ENCODE assay signal across 12 cellular contexts in genomic region chr7:8443871-8444756, GRCh38. TPM values are rescaled to one million over a fixed set of nuclear protein-coding genes. Genes with fewer than 3 reads are reported as not detected.
DNase-seq lines count a peak whose midpoint lies in the region; ATAC-seq and TF ChIP-seq lines count a peak whose summit lies in the region.
"Had no signal": no experiment of that assay in that cellular context is flagged by ENCODE, and none has a peak within 500 bp of the region (broad histone marks: within the 10 kb centered on the region; RNA-seq: fewer than 3 reads in every experiment).

No MANE protein-coding gene starts in this region.

- no peak for ATAC-seq in activated CD8-positive, alpha-beta memory T cell treated with anti-CD3 and anti-CD28 coated beads, Interleukin-2, amount 10 ng/mL, durations not matched to agents 7 days and 5 days
- ATAC-seq in WTC11 (peak; percentile 57), T-cell (replicated peaks in 1 of 4) (no peak), psoas muscle (no peak)
- peak; percentile 28 for ATAC-seq in stimulated activated naive CD8-positive, alpha-beta T cell treated with anti-CD3 and anti-CD28 coated beads, Interleukin-15, amount 100 ng/mL, for 72 hours

- peaks cover 2% of the 10 kb centered on the region for H3K36me3 Mint-ChIP-seq in activated CD8-positive, alpha-beta memory T cell treated with anti-CD3 and anti-CD28 coated beads, Interleukin-2, amount 10 ng/mL, durations not matched to agents 7 days and 5 days
- no peaks in the 10 kb centered on the region for H3K36me3 Mint-ChIP-seq in WTC11
- no peaks in the 10 kb centered on the region for H3K36me3 Mint-ChIP-seq in T-cell

- no peak for DNase-seq in activated CD8-positive, alpha-beta memory T cell treated with anti-CD3 and anti-CD28 coated beads, Interleukin-2, amount 10 ng/mL, durations not matched to agents 7 days and 5 days
- DNase-seq in activated CD8-positive, alpha-beta memory T cell treated with anti-CD3 and anti-CD28 coated beads, Interleukin-2, amount 50 U/mL, for 48 hours, result no peak
- DNase-seq in WTC11 (ENCODE audit: low spot score), result peak; percentile 75
- DNase-seq in iPS-NIHi11 (ENCODE audit: low spot score), result peak; percentile 57
- DNase-seq in stimulated activated naive CD8-positive, alpha-beta T cell treated with anti-CD3 and anti-CD28 coated beads, Interleukin-15, amount 100 ng/mL, for 72 hours, result no peak
- no peak for DNase-seq in stimulated activated CD4-positive, alpha-beta T cell treated with anti-CD3 and anti-CD28 coated beads, Interleukin-2, amount 100 ng/mL, for 48 hours
- no peak for DNase-seq in T-cell
- DNase-seq in psoas muscle, result no peak
- DNase-seq: NK-92 treated with Interleukin-12 subunit alpha and Interleukin-12 subunit beta, amount 100 ng/mL, for 24 hours had no signal

- peaks cover 3% of the 10 kb centered on the region for H3K9me3 Mint-ChIP-seq in activated CD8-positive, alpha-beta memory T cell treated with anti-CD3 and anti-CD28 coated beads, Interleukin-2, amount 10 ng/mL, durations not matched to agents 7 days and 5 days (ENCODE audit: low read depth)
- H3K9me3 Mint-ChIP-seq in WTC11 (no peaks in the 10 kb centered on the region), T-cell (peaks cover 3 to 8% (median 3%) of the 10 kb centered on the region in 3 donors)
- H3K9me3 Mint-ChIP-seq in stimulated activated naive CD8-positive, alpha-beta T cell treated with anti-CD3 and anti-CD28 coated beads, Interleukin-15, amount 100 ng/mL, for 72 hours, result peaks cover 9 to 20% of the 10 kb centered on the region in 2 donors

- peaks cover 6% of the 10 kb centered on the region for H3K4me1 Mint-ChIP-seq in activated CD8-positive, alpha-beta memory T cell treated with anti-CD3 and anti-CD28 coated beads, Interleukin-2, amount 10 ng/mL, durations not matched to agents 7 days and 5 days
- H3K4me1 Mint-ChIP-seq in WTC11, result peaks cover 32% of the 10 kb centered on the region
- H3K4me1 Mint-ChIP-seq in stimulated activated naive CD8-positive, alpha-beta T cell treated with anti-CD3 and anti-CD28 coated beads, Interleukin-15, amount 100 ng/mL, for 72 hours, result peaks cover 17% of the 10 kb centered on the region
- H3K4me1 Mint-ChIP-seq in T-cell, result peaks cover 9 to 18% (median 15%) of the 10 kb centered on the region in 3 donors

- TF ChIP-seq CTCF in WTC11 (IDR thresholded peaks at IDR 0.05) (peak; percentile 20), psoas muscle (IDR thresholded peaks at IDR 0.05) (no peak)

- no peak overlapping the region for H3K4me3 ChIP-seq in psoas muscle

- H3K36me3 ChIP-seq in psoas muscle (ENCODE audit: insufficient read depth in 1 of 2, low read depth in 1 of 2), result no peaks in the 10 kb centered on the region
- H3K36me3 ChIP-seq: adrenal gland had no signal

- peaks cover 2 to 71% (median 35%) of the 10 kb centered on the region in 3 donors for H3K27me3 ChIP-seq in psoas muscle (ENCODE audit: insufficient read depth in 3 of 3, low read length in 2 of 3)

- peak overlapping the region; percentile 38 for H3K27ac Mint-ChIP-seq in activated CD8-positive, alpha-beta memory T cell treated with anti-CD3 and anti-CD28 coated beads, Interleukin-2, amount 10 ng/mL, durations not matched to agents 7 days and 5 days
- H3K27ac Mint-ChIP-seq in WTC11 (no peak overlapping the region), T-cell (no peak overlapping the region)
- no peak overlapping the region for H3K27ac Mint-ChIP-seq in stimulated activated naive CD8-positive, alpha-beta T cell treated with anti-CD3 and anti-CD28 coated beads, Interleukin-15, amount 100 ng/mL, for 72 hours

- intact Hi-C loops in psoas muscle (cut with DNase I), result no loop called here

- 9 to 10% (median 10%) methylated on average over 39 to 40 of the region's 40 CpGs for WGBS in psoas muscle, 3 donors

- CTCF ChIA-PET in activated CD8-positive, alpha-beta memory T cell treated with anti-CD3 and anti-CD28 coated beads, Interleukin-2, amount 10 ng/mL, durations not matched to agents 7 days and 5 days (lab: Charles Lee), result no interaction called here
- CTCF ChIA-PET in WTC11 (lab: Charles Lee) (interaction anchor here (0.8 to 1.3 kb wide), 5 partner anchors 10 to 280 kb away, joined by 3 to 11 read pairs (median 3); partner anchors contain the start of gene NXPH1), T-cell (lab: Charles Lee) (no interaction called here)

- no peaks in the 10 kb centered on the region for H3K4me1 ChIP-seq in psoas muscle

- H3K9me3 ChIP-seq in psoas muscle, result no peaks in the 10 kb centered on the region
- H3K9me3 ChIP-seq: adrenal gland had no signal

- peaks cover 58% of the 10 kb centered on the region for H3K27me3 Mint-ChIP-seq in activated CD8-positive, alpha-beta memory T cell treated with anti-CD3 and anti-CD28 coated beads, Interleukin-2, amount 10 ng/mL, durations not matched to agents 7 days and 5 days
- H3K27me3 Mint-ChIP-seq in WTC11 (ENCODE audit: low read depth) (peaks cover 64% of the 10 kb centered on the region), T-cell (peaks cover 48 to 58% of the 10 kb centered on the region in 2 donors)
- H3K27me3 Mint-ChIP-seq in stimulated activated naive CD8-positive, alpha-beta T cell treated with anti-CD3 and anti-CD28 coated beads, Interleukin-15, amount 100 ng/mL, for 72 hours, result peaks cover 61% of the 10 kb centered on the region

- H3K4me3 Mint-ChIP-seq in activated CD8-positive, alpha-beta memory T cell treated with anti-CD3 and anti-CD28 coated beads, Interleukin-2, amount 10 ng/mL, durations not matched to agents 7 days and 5 days, result no peak overlapping the region
- peak overlapping the region; percentile 90 for H3K4me3 Mint-ChIP-seq in WTC11
- peak overlapping the region; percentile 42 to 58 for H3K4me3 Mint-ChIP-seq in stimulated activated naive CD8-positive, alpha-beta T cell treated with anti-CD3 and anti-CD28 coated beads, Interleukin-15, amount 100 ng/mL, for 72 hours
- peak overlapping the region in 1 of 3 donors; percentile 62 for H3K4me3 Mint-ChIP-seq in T-cell

- POLR2A ChIA-PET in WTC11 (lab: Charles Lee) (no interaction called here), T-cell (lab: Charles Lee) (no interaction called here)

- no peak overlapping the region for H3K27ac ChIP-seq in psoas muscle
- H3K27ac ChIP-seq: C4-2B had no signal

TF ChIP-seq in WTC11, 78 proteins besides CTCF, POLR2A, EP300 and RAD21:
- TF ChIP-seq, protein P1, sequence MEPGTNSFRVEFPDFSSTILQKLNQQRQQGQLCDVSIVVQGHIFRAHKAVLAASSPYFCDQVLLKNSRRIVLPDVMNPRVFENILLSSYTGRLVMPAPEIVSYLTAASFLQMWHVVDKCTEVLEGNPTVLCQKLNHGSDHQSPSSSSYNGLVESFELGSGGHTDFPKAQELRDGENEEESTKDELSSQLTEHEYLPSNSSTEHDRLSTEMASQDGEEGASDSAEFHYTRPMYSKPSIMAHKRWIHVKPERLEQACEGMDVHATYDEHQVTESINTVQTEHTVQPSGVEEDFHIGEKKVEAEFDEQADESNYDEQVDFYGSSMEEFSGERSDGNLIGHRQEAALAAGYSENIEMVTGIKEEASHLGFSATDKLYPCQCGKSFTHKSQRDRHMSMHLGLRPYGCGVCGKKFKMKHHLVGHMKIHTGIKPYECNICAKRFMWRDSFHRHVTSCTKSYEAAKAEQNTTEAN (CRISPR knock-in tag; IDR thresholded peaks at IDR 0.05), result no peak
- TF ChIP-seq, protein P2, sequence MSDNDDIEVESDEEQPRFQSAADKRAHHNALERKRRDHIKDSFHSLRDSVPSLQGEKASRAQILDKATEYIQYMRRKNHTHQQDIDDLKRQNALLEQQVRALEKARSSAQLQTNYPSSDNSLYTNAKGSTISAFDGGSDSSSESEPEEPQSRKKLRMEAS (CRISPR knock-in tag; IDR thresholded peaks at IDR 0.05), result 0 out of 2 replicates have a peak, but pooled peaks have one; percentile 40

RNA-seq across cellular contexts. Expression of gene NXPH1, which starts 10.7 kb away (rescaled TPM):
- not detected for total RNA-seq in activated CD8-positive, alpha-beta memory T cell treated with anti-CD3 and anti-CD28 coated beads, Interleukin-2, amount 10 ng/mL, durations not matched to agents 7 days and 5 days
- 0.14 to 0.59 TPM (median 0.27 TPM) in 3 replicates for total RNA-seq in WTC11 (2021)
- not detected for total RNA-seq in T-cell
- total RNA-seq in psoas muscle, result not detected
- polyA plus RNA-seq in psoas muscle, result not detected
- total RNA-seq: HT1080 had no signal

Comparison
In these comparisons a context has a peak if more than half of its experiments do, and no peak if none do; other contexts are left out.
1. ATAC-seq: peak in WTC11 (single experiment) and stimulated activated naive CD8-positive, alpha-beta T cell treated with anti-CD3 and anti-CD28 coated beads, Interleukin-15, amount 100 ng/mL, for 72 hours (single experiment); none in activated CD8-positive, alpha-beta memory T cell treated with anti-CD3 and anti-CD28 coated beads, Interleukin-2, amount 10 ng/mL, durations not matched to agents 7 days and 5 days (single experiment), T-cell (0 of 4) and psoas muscle (0 of 4).
2. DNase-seq: peak in WTC11 (single experiment) and iPS-NIHi11 (single experiment); none in activated CD8-positive, alpha-beta memory T cell treated with anti-CD3 and anti-CD28 coated beads, Interleukin-2, amount 10 ng/mL, durations not matched to agents 7 days and 5 days (single experiment), activated CD8-positive, alpha-beta memory T cell treated with anti-CD3 and anti-CD28 coated beads, Interleukin-2, amount 50 U/mL, for 48 hours (single experiment), stimulated activated naive CD8-positive, alpha-beta T cell treated with anti-CD3 and anti-CD28 coated beads, Interleukin-15, amount 100 ng/mL, for 72 hours (0 of 2), stimulated activated CD4-positive, alpha-beta T cell treated with anti-CD3 and anti-CD28 coated beads, Interleukin-2, amount 100 ng/mL, for 48 hours (0 of 2), T-cell (0 of 34) and psoas muscle (0 of 2).